ENCODE assay signal across 15 cellular contexts in genomic region chr16:68574479-68574878, GRCh38. TPM values are rescaled to one million over a fixed set of nuclear protein-coding genes. Genes with fewer than 3 reads are reported as not detected.
DNase-seq lines count a peak whose midpoint lies in the region; ATAC-seq and TF ChIP-seq lines count a peak whose summit lies in the region.
"Had no signal": no experiment of that assay in that cellular context is flagged by ENCODE, and none has a peak within 500 bp of the region (broad histone marks: within the 10 kb centered on the region; RNA-seq: fewer than 3 reads in every experiment).

No MANE protein-coding gene starts in this region.

- DNase-seq in RWPE1 (ENCODE audit: low spot score) (no peak), epithelial cell of prostate (ENCODE audit: low read depth, low spot score) (no peak), trophoblast cell (peak; percentile 11 to 40)
- DNase-seq in activated naive CD8-positive, alpha-beta T cell treated with anti-CD3 and anti-CD28 coated beads, Interleukin-2, amount 50 U/mL, for 24 hours: no peak
- DNase-seq in stimulated activated CD8-positive, alpha-beta memory T cell treated with anti-CD3 and anti-CD28 coated beads, Interleukin-4, amount 100 ng/mL, for 48 hours: no peak
- no peak for DNase-seq in CD4-positive, alpha-beta memory T cell
- DNase-seq: C1 segment of cervical spinal cord; Caco-2; CD8-positive, alpha-beta T cell; DMS153; DND-41; GM23248; H7 had no signal

- no peak overlapping the region for H3K14ac ChIP-seq in trophoblast cell (ENCODE audit: low read length)

- no peak overlapping the region for H2AK5ac ChIP-seq in trophoblast cell (ENCODE audit: low read length)

- H3K27me3 ChIP-seq in trophoblast cell (ENCODE audit: insufficient read depth, low read length): no peaks in the 10 kb centered on the region
- no peaks in the 10 kb centered on the region for H3K27me3 ChIP-seq in CD4-positive, alpha-beta memory T cell (ENCODE audit: insufficient read depth, low read length)

- H3K36me3 ChIP-seq in trophoblast cell (ENCODE audit: control insufficient read depth in 1 of 2, insufficient read depth in 2 of 2, low read length in 2 of 2): no peaks in the 10 kb centered on the region
- H3K36me3 ChIP-seq in CD4-positive, alpha-beta memory T cell (ENCODE audit: insufficient read depth, low read length): no peaks in the 10 kb centered on the region

- no peaks in the 10 kb centered on the region for H3K79me1 ChIP-seq in trophoblast cell (ENCODE audit: low read length)

- no peak for TF ChIP-seq CTCF in RWPE1 (conservative IDR thresholded peaks at IDR 0.05; ENCODE audit: low read depth)

- no peak overlapping the region for H2BK120ac ChIP-seq in trophoblast cell (ENCODE audit: insufficient read depth, low read length, poor library complexity)

- no peak overlapping the region for H3K4ac ChIP-seq in trophoblast cell (ENCODE audit: low read depth, low read length)

- H3K27ac ChIP-seq in RWPE1 (peak overlapping the region; percentile 33; the same call in 1 of the 2 replicates), epithelial cell of prostate (peak overlapping the region; percentile 74), trophoblast cell (ENCODE audit: low read depth, low read length) (no peak overlapping the region)
- H3K27ac ChIP-seq in CD4-positive, alpha-beta memory T cell (ENCODE audit: low read depth, low read length): no peak overlapping the region
- H3K27ac ChIP-seq: GM23248 had no signal

- no peaks in the 10 kb centered on the region for H3K79me2 ChIP-seq in trophoblast cell (ENCODE audit: control insufficient read depth, insufficient read depth, low read length, poor library complexity)

- H3K4me1 ChIP-seq in trophoblast cell (ENCODE audit: control insufficient read depth in 1 of 2, insufficient read depth in 2 of 2, low read length in 2 of 2): no peaks in the 10 kb centered on the region
- no peaks in the 10 kb centered on the region for H3K4me1 ChIP-seq in CD4-positive, alpha-beta memory T cell (ENCODE audit: insufficient read depth, low read length)
- H3K4me1 ChIP-seq: Caco-2 had no signal

- no peak overlapping the region for H3K4me3 Mint-ChIP-seq in activated naive CD8-positive, alpha-beta T cell treated with anti-CD3 and anti-CD28 coated beads, Interleukin-2, amount 50 U/mL, for 24 hours
- peak overlapping the region in 1 of 8 donors; percentile 10 for H3K4me3 Mint-ChIP-seq in CD4-positive, alpha-beta memory T cell
- H3K4me3 Mint-ChIP-seq: B cell; CD8-positive, alpha-beta T cell had no signal

- no peak for ATAC-seq in activated naive CD8-positive, alpha-beta T cell treated with anti-CD3 and anti-CD28 coated beads, Interleukin-2, amount 50 U/mL, for 24 hours
- ATAC-seq: CD8-positive, alpha-beta T cell; HCT116 had no signal

- H2BK12ac ChIP-seq in trophoblast cell (ENCODE audit: low read length): no peak overlapping the region

- no peak overlapping the region for H3K27ac Mint-ChIP-seq in activated naive CD8-positive, alpha-beta T cell treated with anti-CD3 and anti-CD28 coated beads, Interleukin-2, amount 50 U/mL, for 24 hours
- H3K27ac Mint-ChIP-seq in CD4-positive, alpha-beta memory T cell: no peak overlapping the region
- H3K27ac Mint-ChIP-seq: B cell; CD8-positive, alpha-beta T cell had no signal

- H2BK5ac ChIP-seq in trophoblast cell (ENCODE audit: low read depth, low read length, poor library complexity): no peak overlapping the region

- no peak overlapping the region for H2AFZ ChIP-seq in trophoblast cell (ENCODE audit: insufficient read depth, low read length, poor library complexity)
- H2AFZ ChIP-seq: GM23248 had no signal

- no peak overlapping the region for H3K4me3 ChIP-seq in trophoblast cell (ENCODE audit: low read depth, low read length)
- no peak overlapping the region for H3K4me3 ChIP-seq in CD4-positive, alpha-beta memory T cell (ENCODE audit: low read length in 2 of 2)
- H3K4me3 ChIP-seq: GM23248 had no signal

- no peaks in the 10 kb centered on the region for H3K4me1 Mint-ChIP-seq in activated naive CD8-positive, alpha-beta T cell treated with anti-CD3 and anti-CD28 coated beads, Interleukin-2, amount 50 U/mL, for 24 hours
- peaks cover 0 to 2% (median 0%) of the 10 kb centered on the region in 4 donors for H3K4me1 Mint-ChIP-seq in CD4-positive, alpha-beta memory T cell
- H3K4me1 Mint-ChIP-seq: B cell had no signal

- intact Hi-C loops in CD4-positive, alpha-beta memory T cell (cut with micrococcal nuclease): no loop called here

- H4K12ac ChIP-seq in trophoblast cell (ENCODE audit: low read depth, low read length): no peak overlapping the region

- POLR2A ChIA-PET in RWPE1 (lab: Yijun Ruan, JAX; ENCODE audit: low non-redundant PET): no interaction called here
- POLR2A ChIA-PET in CD4-positive, alpha-beta memory T cell (lab: Charles Lee; ENCODE audit: partially characterized antibody): interaction anchor here (0.5 to 1.2 kb wide), 2 partner anchors 8 to 614 kb away, joined by 3 read pairs; no protein-coding TSS in a partner anchor

- H3K9me3 ChIP-seq in trophoblast cell (ENCODE audit: insufficient read depth, low read depth, low read length): peaks cover 12% of the 10 kb centered on the region
- peaks cover 0 to 48% of the 10 kb centered on the region in 2 donors for H3K9me3 ChIP-seq in CD4-positive, alpha-beta memory T cell (ENCODE audit: control insufficient read depth in 1 of 2, low read length in 2 of 2)

- H4K8ac ChIP-seq in trophoblast cell (ENCODE audit: low read depth, low read length): no peak overlapping the region

- H3K36me3 Mint-ChIP-seq in activated naive CD8-positive, alpha-beta T cell treated with anti-CD3 and anti-CD28 coated beads, Interleukin-2, amount 50 U/mL, for 24 hours (ENCODE audit: low read depth): peaks cover 51% of the 10 kb centered on the region
- peaks cover 49 to 56% of the 10 kb centered on the region in 2 donors for H3K36me3 Mint-ChIP-seq in CD4-positive, alpha-beta memory T cell

- no CpG with 5 or more reads among the region's 3 CpGs for WGBS in trophoblast cell (ENCODE audit: extremely low coverage, insufficient coverage, insufficient read length)

- CTCF ChIA-PET in RWPE1 (lab: Yijun Ruan, JAX): interaction anchor here (0.7 kb wide), 1 partner anchor 17 kb away, joined by 3 read pairs; no protein-coding TSS in a partner anchor
- CTCF ChIA-PET in CD4-positive, alpha-beta memory T cell (lab: Charles Lee; ENCODE audit: partially characterized antibody): interaction anchor here (1.2 to 3.2 kb wide), 3 partner anchors 16 to 54 kb away, joined by 3 to 14 read pairs (median 4); no protein-coding TSS in a partner anchor

- no peak overlapping the region for H3K4me2 ChIP-seq in trophoblast cell (ENCODE audit: low read length)

- H3K27me3 Mint-ChIP-seq in activated naive CD8-positive, alpha-beta T cell treated with anti-CD3 and anti-CD28 coated beads, Interleukin-2, amount 50 U/mL, for 24 hours: no peaks in the 10 kb centered on the region
- H3K27me3 Mint-ChIP-seq in CD4-positive, alpha-beta memory T cell: no peaks in the 10 kb centered on the region
- H3K27me3 Mint-ChIP-seq: B cell had no signal

- no peak overlapping the region for H4K91ac ChIP-seq in trophoblast cell (ENCODE audit: low read depth, low read length)

- H3K9me3 Mint-ChIP-seq in activated naive CD8-positive, alpha-beta T cell treated with anti-CD3 and anti-CD28 coated beads, Interleukin-2, amount 50 U/mL, for 24 hours: peaks cover 69% of the 10 kb centered on the region
- peaks cover 0 to 96% (median 85%) of the 10 kb centered on the region in 8 donors for H3K9me3 Mint-ChIP-seq in CD4-positive, alpha-beta memory T cell

- no peak overlapping the region for H3K9ac ChIP-seq in trophoblast cell (ENCODE audit: low read length)
- H3K9ac ChIP-seq: GM23248 had no signal

- H3K18ac ChIP-seq in trophoblast cell (ENCODE audit: low read length): no peak overlapping the region

- H3K23ac ChIP-seq in trophoblast cell (ENCODE audit: low read length): no peak overlapping the region

RNA-seq across cellular contexts. Expression of gene ZFP90, which starts 35.4 kb away (rescaled TPM):
- polyA plus RNA-seq in trophoblast cell (2013): 13.5 and 14.6 TPM in 2 replicates
- 10 to 100 TPM; 53.6 to 55.3 TPM for total RNA-seq in CD4-positive, alpha-beta memory T cell
- polyA plus RNA-seq in CD4-positive, alpha-beta memory T cell: 10 to 100 TPM; 20.2 to 26.4 TPM

Comparison
In these comparisons a context has a peak if more than half of its experiments do, and no peak if none do; other contexts are left out.
1. DNase-seq: peak in trophoblast cell (2 of 2); none in RWPE1 (single experiment), epithelial cell of prostate (single experiment), activated naive CD8-positive, alpha-beta T cell treated with anti-CD3 and anti-CD28 coated beads, Interleukin-2, amount 50 U/mL, for 24 hours (single experiment), stimulated activated CD8-positive, alpha-beta memory T cell treated with anti-CD3 and anti-CD28 coated beads, Interleukin-4, amount 100 ng/mL, for 48 hours (single experiment) and CD4-positive, alpha-beta memory T cell (0 of 5).
2. H3K27ac ChIP-seq: peak in RWPE1 (single experiment) and epithelial cell of prostate (single experiment); none in trophoblast cell (single experiment) and CD4-positive, alpha-beta memory T cell (single experiment).